ENCODE assay signal across 18 cellular contexts in genomic region chr5:15933481-15934207, GRCh38.
DNase-seq lines count a peak whose midpoint lies in the region; ATAC-seq, FAIRE-seq and TF ChIP-seq lines count a peak whose summit lies in the region.
"Had no signal": no experiment of that assay in that cellular context is flagged by ENCODE, and none has a peak within 500 bp of the region (broad histone marks: within the 10 kb centered on the region; RNA-seq: fewer than 3 reads in every experiment).

No MANE protein-coding gene starts in this region.

- H3K4me1 ChIP-seq in OCI-LY7 (ENCODE audit: insufficient read depth, low read length, poor library complexity, severe bottlenecking), result no peaks in the 10 kb centered on the region
- H3K4me1 ChIP-seq: gastrocnemius medialis had no signal

- ATAC-seq in GM18870 (IDR thresholded peaks at IDR 0.05; ENCODE audit: unreplicated experiment), result no peak
- ATAC-seq: gastrocnemius medialis; HCT116; stimulated activated naive CD8-positive, alpha-beta T cell treated with anti-CD3 and anti-CD28 coated beads, Interleukin-15, Interleukin-2, amounts not matched to agents 100 U/mL and 50 U/mL, for 24 hours had no signal

- H3K79me2 ChIP-seq in OCI-LY7 (ENCODE audit: insufficient read depth, low read depth, low read length), result no peaks in the 10 kb centered on the region

- no peak overlapping the region for H3K4me3 ChIP-seq in OCI-LY7 (ENCODE audit: low read depth, low read length, poor library complexity, severe bottlenecking)
- H3K4me3 ChIP-seq: gastrocnemius medialis, spleen had no signal

- no peak overlapping the region for H3K27ac ChIP-seq in OCI-LY7 (ENCODE audit: low read depth, low read length, poor library complexity, severe bottlenecking)
- H3K27ac ChIP-seq: 22Rv1, C4-2B, gastrocnemius medialis, spleen had no signal

- H3K9me3 ChIP-seq in OCI-LY7 (ENCODE audit: low read length), result no peaks in the 10 kb centered on the region
- H3K9me3 ChIP-seq: gastrocnemius medialis had no signal

- no peak for TF ChIP-seq CTCF in OCI-LY7 (conservative IDR thresholded peaks at IDR 0.05; ENCODE audit: low read length)

- peak; percentile 13 to 58 for DNase-seq in NCI-H524 (lab: John Stamatoyannopoulos, UW)
- DNase-seq in NCI-H524 treated with DMSO at 0.1 percent for 48 hours (lab: John Stamatoyannopoulos, UW), result no peak
- DNase-seq in dermis blood vessel endothelial cell, result peak; percentile 63
- DNase-seq in lung microvascular endothelial cell (ENCODE audit: low read depth in 2 of 2), result peak; percentile 39 to 56
- no peak for DNase-seq in HTR-8/SVneo (ENCODE audit: insufficient read length, low spot score)
- DNase-seq in OCI-LY7 (ENCODE audit: low spot score), result no peak
- no peak for DNase-seq in HuH-7.5 (ENCODE audit: low spot score)
- DNase-seq: effector CD4-positive, alpha-beta T cell; gastrocnemius medialis; Karpas-422; NCI-H1694; NCI-H526; spleen; stimulated activated naive CD8-positive, alpha-beta T cell treated with anti-CD3 and anti-CD28 coated beads, Interleukin-15, Interleukin-2, amounts not matched to agents 100 U/mL and 50 U/mL, for 24 hours had no signal

- POLR2A ChIA-PET in OCI-LY7 (lab: Charles Lee), result no interaction called here

- no peaks in the 10 kb centered on the region for H3K36me3 ChIP-seq in OCI-LY7 (ENCODE audit: insufficient read depth, low read length)
- H3K36me3 ChIP-seq: spleen had no signal

- FAIRE-seq in HTR-8/SVneo (lab: Jason Lieb, UNC), result no peak

- no TSS peak for BruUV-seq in OCI-LY7 (replicated peaks; lab: Mats Ljungman, UMichigan)

- H2AFZ ChIP-seq in OCI-LY7 (ENCODE audit: low read length), result no peak overlapping the region

- no peaks in the 10 kb centered on the region for H4K20me1 ChIP-seq in OCI-LY7 (ENCODE audit: insufficient read depth, low read length)

- CTCF ChIA-PET in OCI-LY7 (lab: Charles Lee; ENCODE audit: unreplicated experiment), result no interaction called here

- no peak overlapping the region for H3K4me2 ChIP-seq in OCI-LY7 (ENCODE audit: low read length)

- intact Hi-C loops in OCI-LY7 (cut with micrococcal nuclease; ENCODE audit: unreplicated experiment), result no loop called here

- no peaks in the 10 kb centered on the region for H3K9me2 ChIP-seq in OCI-LY7 (ENCODE audit: insufficient read depth, low read length)

Comparison
In these comparisons a context has a peak if more than half of its experiments do, and no peak if none do; other contexts are left out.
1. DNase-seq: peak in NCI-H524 (2 of 2), dermis blood vessel endothelial cell (single experiment) and lung microvascular endothelial cell (2 of 2); none in NCI-H524 treated with DMSO at 0.1 percent for 48 hours (single experiment), HTR-8/SVneo (single experiment), OCI-LY7 (single experiment) and HuH-7.5 (single experiment).